In genomic region chr12:49538740-49539403, GRCh38 we compare ENCODE assay signal across 8 cellular contexts. TPM values are rescaled to one million over a fixed set of nuclear protein-coding genes. Genes with fewer than 3 reads are reported as not detected.
DNase-seq lines count a peak whose midpoint lies in the region; ATAC-seq and TF ChIP-seq lines count a peak whose summit lies in the region.

Gene KCNH3, plus strand, starts transcription at chr12:49539030. Its CDS starts 387 bp downstream, at chr12:49539417.

- H3K27me3 ChIP-seq in kidney epithelial cell (ENCODE audit: control insufficient read depth, insufficient read depth, low read length) = peaks cover 53% of the 10 kb centered on the region

- H3K4me3 ChIP-seq in kidney epithelial cell (ENCODE audit: low read depth, low read length) = peak within 1 kb of the TSS; percentile 36

- peaks cover 12% of the 10 kb centered on the region for H3K4me1 Mint-ChIP-seq in central memory CD8-positive, alpha-beta T cell

- peak within 1 kb of the TSS; percentile 77 for H3K4me3 Mint-ChIP-seq in central memory CD8-positive, alpha-beta T cell

- TF ChIP-seq CTCF in kidney epithelial cell (IDR thresholded peaks at IDR 0.05; ENCODE audit: insufficient read depth, low read length, poor library complexity, severe bottlenecking) = no peak

- H3K36me3 ChIP-seq in kidney epithelial cell (ENCODE audit: control insufficient read depth, insufficient read depth, low read length) = no peaks in the 10 kb centered on the region

- H3K27me3 Mint-ChIP-seq in central memory CD8-positive, alpha-beta T cell = no peaks in the 10 kb centered on the region

- peak within 1 kb of the TSS; percentile 71 for H3K27ac Mint-ChIP-seq in central memory CD8-positive, alpha-beta T cell (ENCODE audit: low read depth)

- ATAC-seq in HG02798 (IDR thresholded peaks at IDR 0.05; ENCODE audit: poor library complexity, unreplicated experiment) = peak; percentile 70
- ATAC-seq in central memory CD8-positive, alpha-beta T cell (replicated peaks; ENCODE audit: extremely low read depth, poor library complexity, severe bottlenecking) = peak; percentile 96

- H3K36me3 Mint-ChIP-seq in central memory CD8-positive, alpha-beta T cell (ENCODE audit: insufficient read depth) = peaks cover 5% of the 10 kb centered on the region

- peak; percentile 69 for DNase-seq in EL
- peak; percentile 80 for DNase-seq in NCI-H2196 (lab: John Stamatoyannopoulos, UW; ENCODE audit: unreplicated experiment)
- DNase-seq in activated CD4-positive, CD25-positive, alpha-beta regulatory T cell treated with anti-CD3 and anti-CD28 coated beads, Interleukin-2, amount 50 U/mL, for 72 hours = peak; percentile 71
- DNase-seq in central memory CD8-positive, alpha-beta T cell (ENCODE audit: low spot score in 2 of 2) = peak; percentile 61 to 81
- no peak for DNase-seq in kidney epithelial cell (ENCODE audit: low read depth)
- peak; percentile 62 to 73 for DNase-seq in stimulated activated CD4-positive, alpha-beta T cell treated with anti-CD3 and anti-CD28 coated beads, Interleukin-15, amount 100 ng/mL, for 48 hours (ENCODE audit: low read depth in 2 of 2)
- no peak for DNase-seq in KG1 (lab: John Stamatoyannopoulos, UW)

- H3K9me3 Mint-ChIP-seq in central memory CD8-positive, alpha-beta T cell = no peaks in the 10 kb centered on the region

RNA-seq across cellular contexts. Expression of gene KCNH3, which starts in this region (rescaled TPM):
- 0.21 and 0.41 TPM in 2 replicates for total RNA-seq in kidney epithelial cell

Comparison
In these comparisons a context has a peak if more than half of its experiments do, and no peak if none do; other contexts are left out.
1. DNase-seq: peak in EL (single experiment), NCI-H2196 (single experiment), activated CD4-positive, CD25-positive, alpha-beta regulatory T cell treated with anti-CD3 and anti-CD28 coated beads, Interleukin-2, amount 50 U/mL, for 72 hours (single experiment), central memory CD8-positive, alpha-beta T cell (2 of 2) and stimulated activated CD4-positive, alpha-beta T cell treated with anti-CD3 and anti-CD28 coated beads, Interleukin-15, amount 100 ng/mL, for 48 hours (2 of 2); none in kidney epithelial cell (single experiment) and KG1 (single experiment).